In genomic region chr18:62522178-62522509, GRCh38 we compare ENCODE assay signal across 8 cellular contexts. TPM values are rescaled to one million over a fixed set of nuclear protein-coding genes. Genes with fewer than 3 reads are reported as not detected.
DNase-seq lines count a peak whose midpoint lies in the region; ATAC-seq and TF ChIP-seq lines count a peak whose summit lies in the region.

No MANE protein-coding gene starts in this region.

- H3K27ac ChIP-seq in substantia nigra (ENCODE audit: low read depth, low read length, poor library complexity, severe bottlenecking): peak overlapping the region; percentile 76

- peaks cover 24% of the 10 kb centered on the region for H3K4me1 Mint-ChIP-seq in activated T-helper 2 cell treated with anti-CD3 and anti-CD28 coated beads, Interferon-gamma antibody, Interleukin-2, Interleukin-4, amounts not matched to agents 10 μg/mL and 5 μg/mL and 100 μg/mL, durations not matched to agents 14 hours and 24 hours and 36 hours (ENCODE audit: low read depth)

- no peak for DNase-seq in AG10803 (ENCODE audit: low read depth)
- no peak for DNase-seq in activated T-helper 2 cell treated with anti-CD3 and anti-CD28 coated beads, Interferon-gamma antibody, Interleukin-2, Interleukin-4, amounts not matched to agents 10 μg/mL and 5 μg/mL and 100 μg/mL, durations not matched to agents 14 hours and 24 hours and 36 hours (ENCODE audit: low spot score)
- no peak for DNase-seq in substantia nigra (lab: John Stamatoyannopoulos, UW)
- DNase-seq in KBM-7: no peak
- DNase-seq in cerebellar nuclear complex (lab: John Stamatoyannopoulos, UW): no peak

- H3K36me3 Mint-ChIP-seq in activated T-helper 2 cell treated with anti-CD3 and anti-CD28 coated beads, Interferon-gamma antibody, Interleukin-2, Interleukin-4, amounts not matched to agents 10 μg/mL and 5 μg/mL and 100 μg/mL, durations not matched to agents 14 hours and 24 hours and 36 hours (ENCODE audit: low read depth): peaks cover 25% of the 10 kb centered on the region

- H3K9me3 Mint-ChIP-seq in activated T-helper 2 cell treated with anti-CD3 and anti-CD28 coated beads, Interferon-gamma antibody, Interleukin-2, Interleukin-4, amounts not matched to agents 10 μg/mL and 5 μg/mL and 100 μg/mL, durations not matched to agents 14 hours and 24 hours and 36 hours: no peaks in the 10 kb centered on the region

- no peaks in the 10 kb centered on the region for H3K27me3 Mint-ChIP-seq in activated T-helper 2 cell treated with anti-CD3 and anti-CD28 coated beads, Interferon-gamma antibody, Interleukin-2, Interleukin-4, amounts not matched to agents 10 μg/mL and 5 μg/mL and 100 μg/mL, durations not matched to agents 14 hours and 24 hours and 36 hours (ENCODE audit: low read depth)

- no peaks in the 10 kb centered on the region for H3K9me3 ChIP-seq in iPS-18c (ENCODE audit: control insufficient read depth, insufficient read depth, low read length)

- TF ChIP-seq CTCF in AG10803 (conservative IDR thresholded peaks at IDR 0.05; ENCODE audit: low read length): no peak

- peak overlapping the region; percentile 77 for H3K4me3 ChIP-seq in AG10803 (ENCODE audit: low read length)
- H3K4me3 ChIP-seq in iPS-18c (ENCODE audit: insufficient read depth, low read depth, low read length): peak overlapping the region; percentile 72

- intact Hi-C loops in activated T-helper 2 cell treated with anti-CD3 and anti-CD28 coated beads, Interferon-gamma antibody, Interleukin-2, Interleukin-4, amounts not matched to agents 10 μg/mL and 5 μg/mL and 100 μg/mL, durations not matched to agents 14 hours and 24 hours and 36 hours (cut with micrococcal nuclease): loop anchor here (1.0 to 10.0 kb wide), 3 partner anchors 16 to 1433 kb away; no protein-coding TSS in a partner anchor

- in situ Hi-C loops in KBM-7 (cut with MboI; ENCODE audit: low pct_unique_long_range_greater_than_20kb, low sequenced_read_pairs): no loop called here

- peak; percentile 4 for ATAC-seq in GM19023 (IDR thresholded peaks at IDR 0.05; ENCODE audit: unreplicated experiment)
- ATAC-seq in HG03342 (IDR thresholded peaks at IDR 0.05; ENCODE audit: unreplicated experiment): peak; percentile 3

- H3K4me3 Mint-ChIP-seq in activated T-helper 2 cell treated with anti-CD3 and anti-CD28 coated beads, Interferon-gamma antibody, Interleukin-2, Interleukin-4, amounts not matched to agents 10 μg/mL and 5 μg/mL and 100 μg/mL, durations not matched to agents 14 hours and 24 hours and 36 hours (ENCODE audit: low read depth): peak overlapping the region; percentile 94

- H3K27ac Mint-ChIP-seq in activated T-helper 2 cell treated with anti-CD3 and anti-CD28 coated beads, Interferon-gamma antibody, Interleukin-2, Interleukin-4, amounts not matched to agents 10 μg/mL and 5 μg/mL and 100 μg/mL, durations not matched to agents 14 hours and 24 hours and 36 hours: peak overlapping the region; percentile 88

RNA-seq across cellular contexts. Expression of gene ZCCHC2, which starts 0.7 kb away (rescaled TPM):
- 43.8 and 48.6 TPM in 2 replicates for total RNA-seq in activated T-helper 2 cell treated with anti-CD3 and anti-CD28 coated beads, Interferon-gamma antibody, Interleukin-2, Interleukin-4, amounts not matched to agents 10 μg/mL and 5 μg/mL and 100 μg/mL, durations not matched to agents 14 hours and 24 hours and 36 hours
